ENCODE assay signal across 12 cellular contexts in the genomic region with DNA sequence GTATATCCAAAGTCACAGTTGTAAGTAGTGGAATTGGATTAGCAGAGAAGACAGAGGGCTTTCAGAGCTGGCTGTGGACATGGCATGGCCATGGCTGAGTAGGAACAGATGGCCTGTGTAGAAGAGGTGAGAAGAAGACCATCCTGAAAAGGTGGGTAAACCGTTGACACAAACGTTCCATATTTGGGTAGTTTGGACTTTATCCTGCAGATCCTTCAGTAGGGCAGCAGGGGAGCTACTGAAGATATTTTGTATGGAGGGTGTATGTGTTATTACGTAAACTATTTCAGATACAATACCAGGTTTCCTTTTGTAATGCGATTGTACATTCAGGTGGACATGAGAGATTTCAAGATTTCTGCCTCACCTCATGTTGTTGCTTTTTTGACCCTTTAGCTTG. TPM values are rescaled to one million over a fixed set of nuclear protein-coding genes. Genes with fewer than 3 reads are reported as not detected.
DNase-seq lines count a peak whose midpoint lies in the region; ATAC-seq and TF ChIP-seq lines count a peak whose summit lies in the region.
"Had no signal": no experiment of that assay in that cellular context is flagged by ENCODE, and none has a peak within 500 bp of the region (broad histone marks: within the 10 kb centered on the region; RNA-seq: fewer than 3 reads in every experiment).

No MANE protein-coding gene starts in this region.

- H3K27ac Mint-ChIP-seq in T-helper 2 cell treated with Interferon-gamma antibody and Interleukin-4, amounts not matched to agents 5 μg/mL and 100 μg/mL, for 36 hours, result no peak overlapping the region
- no peak overlapping the region for H3K27ac Mint-ChIP-seq in effector memory CD8-positive, alpha-beta T cell
- H3K27ac Mint-ChIP-seq in progenitor cell of endocrine pancreas, result no peak overlapping the region

- no peak for DNase-seq in T-helper 2 cell treated with Interferon-gamma antibody and Interleukin-4, amounts not matched to agents 5 μg/mL and 100 μg/mL, for 36 hours (ENCODE audit: low spot score)
- DNase-seq in T-helper 2 cell (no peak), NCI-H82 treated with DMSO at 0.1 percent for 48 hours (lab: John Stamatoyannopoulos, UW; ENCODE audit: unreplicated experiment) (peak; percentile 97), progenitor cell of endocrine pancreas (ENCODE audit: low spot score, unreplicated experiment) (no peak), nucleus accumbens (lab: John Stamatoyannopoulos, UW) (no peak), amniotic stem cell (lab: John Stamatoyannopoulos, UW) (no peak), A172 (ENCODE audit: low spot score) (no peak)
- DNase-seq in effector memory CD8-positive, alpha-beta T cell, result no peak
- DNase-seq: C1 segment of cervical spinal cord, cortex of kidney, mucosa of descending colon, NCI-H146 had no signal

- no peaks in the 10 kb centered on the region for H3K27me3 Mint-ChIP-seq in T-helper 2 cell treated with Interferon-gamma antibody and Interleukin-4, amounts not matched to agents 5 μg/mL and 100 μg/mL, for 36 hours (ENCODE audit: low read depth)
- no peaks in the 10 kb centered on the region for H3K27me3 Mint-ChIP-seq in effector memory CD8-positive, alpha-beta T cell
- H3K27me3 Mint-ChIP-seq in progenitor cell of endocrine pancreas, result no peaks in the 10 kb centered on the region

- peak overlapping the region; percentile 98 for H3K4me3 Mint-ChIP-seq in T-helper 2 cell treated with Interferon-gamma antibody and Interleukin-4, amounts not matched to agents 5 μg/mL and 100 μg/mL, for 36 hours
- peak overlapping the region; percentile 98 to 99 for H3K4me3 Mint-ChIP-seq in effector memory CD8-positive, alpha-beta T cell
- peak overlapping the region; percentile 93 for H3K4me3 Mint-ChIP-seq in progenitor cell of endocrine pancreas (ENCODE audit: low read depth)

- H3K36me3 Mint-ChIP-seq in T-helper 2 cell treated with Interferon-gamma antibody and Interleukin-4, amounts not matched to agents 5 μg/mL and 100 μg/mL, for 36 hours (ENCODE audit: low read depth), result peaks cover 26% of the 10 kb centered on the region
- peaks cover 43% of the 10 kb centered on the region for H3K36me3 Mint-ChIP-seq in effector memory CD8-positive, alpha-beta T cell (ENCODE audit: insufficient read depth)
- H3K36me3 Mint-ChIP-seq in progenitor cell of endocrine pancreas (ENCODE audit: insufficient read depth), result peaks cover 7% of the 10 kb centered on the region

- H3K9me3 Mint-ChIP-seq in T-helper 2 cell treated with Interferon-gamma antibody and Interleukin-4, amounts not matched to agents 5 μg/mL and 100 μg/mL, for 36 hours, result no peaks in the 10 kb centered on the region
- H3K9me3 Mint-ChIP-seq in effector memory CD8-positive, alpha-beta T cell, result no peaks in the 10 kb centered on the region
- H3K9me3 Mint-ChIP-seq in progenitor cell of endocrine pancreas (ENCODE audit: low read depth), result no peaks in the 10 kb centered on the region

- TF ChIP-seq CTCF in progenitor cell of endocrine pancreas (IDR thresholded peaks at IDR 0.05; ENCODE audit: unreplicated experiment), result no peak

- no peak for ATAC-seq in effector memory CD8-positive, alpha-beta T cell (replicated peaks)
- ATAC-seq: mucosa of descending colon had no signal

- H3K4me1 Mint-ChIP-seq in T-helper 2 cell treated with Interferon-gamma antibody and Interleukin-4, amounts not matched to agents 5 μg/mL and 100 μg/mL, for 36 hours (ENCODE audit: low read depth), result peaks cover 44% of the 10 kb centered on the region
- H3K4me1 Mint-ChIP-seq in effector memory CD8-positive, alpha-beta T cell (ENCODE audit: low read depth in 2 of 2), result peaks cover 25 to 37% of the 10 kb centered on the region in 2 donors
- peaks cover 8% of the 10 kb centered on the region for H3K4me1 Mint-ChIP-seq in progenitor cell of endocrine pancreas (ENCODE audit: low read depth)

RNA-seq across cellular contexts. Expression of a gene that starts 1.6 kb away (rescaled TPM):
- total RNA-seq in progenitor cell of endocrine pancreas, result 23.8 and 27.2 TPM in 2 replicates
- total RNA-seq in A172 (2014; rRNA removed; shearing (Covaris generic)), result 69.8 and 102 TPM in 2 replicates

RNA-seq across cellular contexts. Expression of a gene that starts 8.9 kb away (rescaled TPM):
- total RNA-seq in progenitor cell of endocrine pancreas, result 16.5 and 17.6 TPM in 2 replicates
- 14.8 and 23.1 TPM in 2 replicates for total RNA-seq in A172 (2014; rRNA removed; shearing (Covaris generic))

RNA-seq across cellular contexts. Expression of a gene that starts 24.3 kb away (rescaled TPM):
- total RNA-seq in progenitor cell of endocrine pancreas, result 73.8 and 77.3 TPM in 2 replicates
- total RNA-seq in A172 (2014; rRNA removed; shearing (Covaris generic)), result 77.4 and 117 TPM in 2 replicates

RNA-seq across cellular contexts. Expression of a gene that starts 32.4 kb away (rescaled TPM):
- 0.31 and 0.43 TPM in 2 replicates for total RNA-seq in progenitor cell of endocrine pancreas
- 0.41 TPM in 1 of 2 replicates, not detected in the other for total RNA-seq in A172 (2014; rRNA removed; shearing (Covaris generic))
- total RNA-seq: mucosa of descending colon had no signal
